8 cellular contexts compared by ENCODE assay signal in genomic region chr3:39052613-39053012, GRCh38. TPM values are rescaled to one million over a fixed set of nuclear protein-coding genes. Genes with fewer than 3 reads are reported as not detected.
DNase-seq lines count a peak whose midpoint lies in the region; ATAC-seq and TF ChIP-seq lines count a peak whose summit lies in the region.

No MANE protein-coding gene starts in this region.

- H3K9ac ChIP-seq in subcutaneous abdominal adipose tissue (ENCODE audit: low read length in 5 of 5), result peak overlapping the region in 4 of 5 donors; percentile 78 to 91 (median 85)

- peak overlapping the region; percentile 92 to 100 (median 97) for H3K4me3 ChIP-seq in subcutaneous abdominal adipose tissue (ENCODE audit: low read depth in 1 of 5, low read length in 5 of 5)

- peaks cover 4% of the 10 kb centered on the region for H3K36me3 Mint-ChIP-seq in T-helper 1 cell treated with Interleukin-12 subunit alpha and Interleukin-12 subunit beta and Interleukin-4 antibody, amounts not matched to agents 30 μg/mL and 1 μg/mL, for 36 hours (ENCODE audit: low read depth)
- no peaks in the 10 kb centered on the region for H3K36me3 Mint-ChIP-seq in activated CD8-positive, alpha-beta T cell treated with anti-CD3 and anti-CD28 coated beads for 36 hours (ENCODE audit: low read depth)
- H3K36me3 Mint-ChIP-seq in immature natural killer cell, result no peaks in the 10 kb centered on the region

- no peak for ATAC-seq in activated CD8-positive, alpha-beta T cell treated with anti-CD3 and anti-CD28 coated beads for 36 hours
- no peak for ATAC-seq in HG03196 (IDR thresholded peaks at IDR 0.05; ENCODE audit: unreplicated experiment)

- H3K27ac ChIP-seq in subcutaneous abdominal adipose tissue (ENCODE audit: low read depth, low read length), result peak overlapping the region; percentile 91

- POLR2A ChIA-PET in activated CD8-positive, alpha-beta T cell treated with anti-CD3 and anti-CD28 coated beads for 36 hours (lab: Charles Lee), result interaction anchor here (1.0 kb wide), 1 partner anchor 10 kb away, joined by 3 read pairs; no protein-coding TSS in a partner anchor

- H3K4me1 ChIP-seq in subcutaneous abdominal adipose tissue (ENCODE audit: control insufficient read depth in 5 of 5, insufficient read depth in 5 of 5, low read length in 5 of 5), result peaks cover 0 to 28% (median 25%) of the 10 kb centered on the region in 5 donors

- CTCF ChIA-PET in activated CD8-positive, alpha-beta T cell treated with anti-CD3 and anti-CD28 coated beads for 36 hours (lab: Charles Lee), result no interaction called here

- no peak for TF ChIP-seq CTCF in activated CD8-positive, alpha-beta T cell treated with anti-CD3 and anti-CD28 coated beads for 36 hours (IDR thresholded peaks at IDR 0.05)

- no peaks in the 10 kb centered on the region for H3K9me3 Mint-ChIP-seq in T-helper 1 cell treated with Interleukin-12 subunit alpha and Interleukin-12 subunit beta and Interleukin-4 antibody, amounts not matched to agents 30 μg/mL and 1 μg/mL, for 36 hours
- H3K9me3 Mint-ChIP-seq in activated CD8-positive, alpha-beta T cell treated with anti-CD3 and anti-CD28 coated beads for 36 hours, result no peaks in the 10 kb centered on the region
- no peaks in the 10 kb centered on the region for H3K9me3 Mint-ChIP-seq in immature natural killer cell

- no peaks in the 10 kb centered on the region for H3K36me3 ChIP-seq in subcutaneous abdominal adipose tissue (ENCODE audit: control insufficient read depth in 5 of 5, insufficient read depth in 5 of 5, low read length in 5 of 5)

- no peaks in the 10 kb centered on the region for H3K27me3 ChIP-seq in subcutaneous abdominal adipose tissue (ENCODE audit: control insufficient read depth in 5 of 5, insufficient read depth in 4 of 5, low read length in 5 of 5)

- DNase-seq in T-helper 1 cell (no peak), immature natural killer cell (no peak), mesenteric fat pad (ENCODE audit: low spot score) (no peak), NCI-H1436 treated with DMSO at 0.1 percent for 48 hours (lab: John Stamatoyannopoulos, UW) (no peak)
- DNase-seq in activated CD8-positive, alpha-beta T cell treated with anti-CD3 and anti-CD28 coated beads for 36 hours, result peak; percentile 31

- H3K4me1 Mint-ChIP-seq in T-helper 1 cell treated with Interleukin-12 subunit alpha and Interleukin-12 subunit beta and Interleukin-4 antibody, amounts not matched to agents 30 μg/mL and 1 μg/mL, for 36 hours (ENCODE audit: low read depth), result peaks cover 12% of the 10 kb centered on the region
- H3K4me1 Mint-ChIP-seq in activated CD8-positive, alpha-beta T cell treated with anti-CD3 and anti-CD28 coated beads for 36 hours (ENCODE audit: low read depth), result peaks cover 54% of the 10 kb centered on the region
- H3K4me1 Mint-ChIP-seq in immature natural killer cell, result peaks cover 21 to 53% of the 10 kb centered on the region in 2 donors

- H3K27ac Mint-ChIP-seq in T-helper 1 cell treated with Interleukin-12 subunit alpha and Interleukin-12 subunit beta and Interleukin-4 antibody, amounts not matched to agents 30 μg/mL and 1 μg/mL, for 36 hours, result peak overlapping the region; percentile 95
- H3K27ac Mint-ChIP-seq in activated CD8-positive, alpha-beta T cell treated with anti-CD3 and anti-CD28 coated beads for 36 hours, result peak overlapping the region; percentile 99
- peak overlapping the region; percentile 81 to 100 (median 98) for H3K27ac Mint-ChIP-seq in immature natural killer cell

- no peaks in the 10 kb centered on the region for H3K9me3 ChIP-seq in subcutaneous abdominal adipose tissue (ENCODE audit: control insufficient read depth in 5 of 5, low read length in 5 of 5)

- H3K27me3 Mint-ChIP-seq in T-helper 1 cell treated with Interleukin-12 subunit alpha and Interleukin-12 subunit beta and Interleukin-4 antibody, amounts not matched to agents 30 μg/mL and 1 μg/mL, for 36 hours (ENCODE audit: low read depth), result peaks cover 3% of the 10 kb centered on the region
- no peaks in the 10 kb centered on the region for H3K27me3 Mint-ChIP-seq in activated CD8-positive, alpha-beta T cell treated with anti-CD3 and anti-CD28 coated beads for 36 hours
- peaks cover 2 to 12% (median 6%) of the 10 kb centered on the region in 3 donors for H3K27me3 Mint-ChIP-seq in immature natural killer cell (ENCODE audit: low read depth in 3 of 3)

- intact Hi-C loops in activated CD8-positive, alpha-beta T cell treated with anti-CD3 and anti-CD28 coated beads for 36 hours (cut with micrococcal nuclease), result no loop called here

- peak overlapping the region; percentile 86 for H3K4me3 Mint-ChIP-seq in T-helper 1 cell treated with Interleukin-12 subunit alpha and Interleukin-12 subunit beta and Interleukin-4 antibody, amounts not matched to agents 30 μg/mL and 1 μg/mL, for 36 hours
- H3K4me3 Mint-ChIP-seq in activated CD8-positive, alpha-beta T cell treated with anti-CD3 and anti-CD28 coated beads for 36 hours, result peak overlapping the region; percentile 87
- H3K4me3 Mint-ChIP-seq in immature natural killer cell, result peak overlapping the region; percentile 93 to 97 (median 94)

RNA-seq across cellular contexts. Expression of gene WDR48, which starts 0.8 kb away (rescaled TPM):
- total RNA-seq in activated CD8-positive, alpha-beta T cell treated with anti-CD3 and anti-CD28 coated beads for 36 hours, result 10 to 100 TPM; 33.2 to 34.7 TPM
- polyA plus RNA-seq in immature natural killer cell, result 10 to 100 TPM; 28.0 to 41.7 (median 31.2) TPM
- 23.4 TPM for total RNA-seq in mesenteric fat pad

RNA-seq across cellular contexts. Expression of gene SCN11A, which starts 0.9 kb away (rescaled TPM):
- not detected for total RNA-seq in activated CD8-positive, alpha-beta T cell treated with anti-CD3 and anti-CD28 coated beads for 36 hours
- not detected for polyA plus RNA-seq in immature natural killer cell
- 0.32 TPM for total RNA-seq in mesenteric fat pad

RNA-seq across cellular contexts. Expression of gene GORASP1, which starts 54.8 kb away (rescaled TPM):
- 10 to 100 TPM; 16.2 to 18.3 TPM for total RNA-seq in activated CD8-positive, alpha-beta T cell treated with anti-CD3 and anti-CD28 coated beads for 36 hours
- 1 to 10 TPM; 5.3 to 7.8 (median 5.4) TPM for polyA plus RNA-seq in immature natural killer cell
- total RNA-seq in mesenteric fat pad, result 58.7 TPM

RNA-seq across cellular contexts. Expression of gene TTC21A, which starts 54.9 kb away (rescaled TPM):
- under 1 TPM; 0.69 to 0.79 TPM for total RNA-seq in activated CD8-positive, alpha-beta T cell treated with anti-CD3 and anti-CD28 coated beads for 36 hours
- under 1 TPM in 2 of 3 donors, not detected in 1; 0.39 to 0.45 TPM for polyA plus RNA-seq in immature natural killer cell
- total RNA-seq in mesenteric fat pad, result 3.1 TPM
